In the genomic region with DNA sequence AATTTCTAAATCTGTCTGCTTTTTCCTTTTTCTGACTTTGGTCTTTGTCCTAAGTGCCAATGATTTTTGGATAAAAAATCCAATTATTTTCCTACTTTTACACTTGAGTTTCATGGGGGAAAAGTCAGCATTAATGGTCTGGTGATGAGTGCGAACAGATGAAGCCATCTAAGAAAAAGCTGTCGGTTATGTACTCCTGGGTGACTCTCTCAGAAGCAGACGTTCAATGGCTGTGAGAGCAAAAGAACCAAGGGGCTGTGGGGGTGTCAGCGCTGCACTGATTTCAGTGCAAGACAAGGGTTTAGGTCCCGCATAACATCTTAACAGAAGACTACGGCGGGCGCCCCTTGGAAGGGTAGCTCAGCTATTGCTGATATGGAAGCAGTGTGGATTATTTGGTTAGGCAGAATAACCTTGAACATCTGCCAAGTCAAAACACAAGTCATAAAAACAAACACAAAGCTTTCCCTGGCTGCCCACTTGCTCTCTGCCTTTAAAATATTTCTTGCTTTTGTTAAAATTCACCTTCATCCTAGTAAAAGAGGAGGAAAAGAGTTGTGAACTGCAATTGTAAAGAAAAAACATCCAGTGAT, we compare ENCODE assay signal across 17 cellular contexts.
DNase-seq lines count a peak whose midpoint lies in the region; ATAC-seq, FAIRE-seq and TF ChIP-seq lines count a peak whose summit lies in the region.
"Had no signal": no experiment of that assay in that cellular context is flagged by ENCODE, and none has a peak within 500 bp of the region (broad histone marks: within the 10 kb centered on the region; RNA-seq: fewer than 3 reads in every experiment).

No MANE protein-coding gene starts in this region.

- in situ Hi-C loops in GM13977 (cut with MboI; ENCODE audit: low pct_unique_long_range_greater_than_20kb, low sequenced_read_pairs, unreplicated experiment): no loop called here

- no peaks in the 10 kb centered on the region for H3K9me3 Mint-ChIP-seq in activated T-helper 17 cell treated with anti-CD3 and anti-CD28 coated beads, Interleukin-2, amount 50 U/mL, for 72 hours
- H3K9me3 Mint-ChIP-seq: activated naive CD4-positive, alpha-beta T cell treated with anti-CD3 and anti-CD28 coated beads, Interleukin-2, amount 10 ng/mL, durations not matched to agents 7 days and 5 days; natural killer cell treated with Interleukin-12 subunit alpha and Interleukin-12 subunit beta and Interleukin-15 and Interleukin-18, amount 100 ng/mL, for 72 hours; stimulated activated naive CD8-positive, alpha-beta T cell treated with anti-CD3 and anti-CD28 coated beads, Interleukin-15, amount 100 ng/mL, for 72 hours had no signal

- H3K27me3 ChIP-seq in ACC112 (ENCODE audit: insufficient read depth, low read length) (no peaks in the 10 kb centered on the region), bronchial epithelial cell (ENCODE audit: control insufficient read depth, insufficient read depth, low read length) (no peaks in the 10 kb centered on the region)

- FAIRE-seq in bronchial epithelial cell (lab: Jason Lieb, UNC): no peak

- H3K4me1 ChIP-seq in ACC112 (ENCODE audit: control insufficient read depth, insufficient read depth, low read length, unreplicated experiment): peaks cover 13% of the 10 kb centered on the region

- no peak for ATAC-seq in activated T-helper 17 cell treated with anti-CD3 and anti-CD28 coated beads, Interleukin-2, amount 50 U/mL, for 72 hours (replicated peaks)
- ATAC-seq: natural killer cell treated with Interleukin-12 subunit alpha and Interleukin-12 subunit beta and Interleukin-15 and Interleukin-18, amount 100 ng/mL, for 72 hours; stimulated activated naive CD8-positive, alpha-beta T cell treated with anti-CD3 and anti-CD28 coated beads, Interleukin-15, amount 100 ng/mL, for 72 hours had no signal

- H3K27ac Mint-ChIP-seq in activated T-helper 17 cell treated with anti-CD3 and anti-CD28 coated beads, Interleukin-2, amount 50 U/mL, for 72 hours: no peak overlapping the region
- H3K27ac Mint-ChIP-seq: activated naive CD4-positive, alpha-beta T cell treated with anti-CD3 and anti-CD28 coated beads, Interleukin-2, amount 10 ng/mL, durations not matched to agents 7 days and 5 days; natural killer cell treated with Interleukin-12 subunit alpha and Interleukin-12 subunit beta and Interleukin-15 and Interleukin-18, amount 100 ng/mL, for 72 hours; stimulated activated naive CD8-positive, alpha-beta T cell treated with anti-CD3 and anti-CD28 coated beads, Interleukin-15, amount 100 ng/mL, for 72 hours had no signal

- H3K4me3 ChIP-seq in ACC112 (ENCODE audit: low read depth, low read length): peak overlapping the region; percentile 15
- no peak overlapping the region for H3K4me3 ChIP-seq in bronchial epithelial cell (ENCODE audit: low read depth, low read length)

- peak overlapping the region; percentile 49 for H3K27ac ChIP-seq in ACC112 (ENCODE audit: low read depth, low read length)
- H3K27ac ChIP-seq: C4-2B had no signal

- no peak overlapping the region for H3K4me3 Mint-ChIP-seq in activated T-helper 17 cell treated with anti-CD3 and anti-CD28 coated beads, Interleukin-2, amount 50 U/mL, for 72 hours
- H3K4me3 Mint-ChIP-seq: activated naive CD4-positive, alpha-beta T cell treated with anti-CD3 and anti-CD28 coated beads, Interleukin-2, amount 10 ng/mL, durations not matched to agents 7 days and 5 days; natural killer cell treated with Interleukin-12 subunit alpha and Interleukin-12 subunit beta and Interleukin-15 and Interleukin-18, amount 100 ng/mL, for 72 hours; stimulated activated naive CD8-positive, alpha-beta T cell treated with anti-CD3 and anti-CD28 coated beads, Interleukin-15, amount 100 ng/mL, for 72 hours had no signal

- no peaks in the 10 kb centered on the region for H3K4me1 Mint-ChIP-seq in activated T-helper 17 cell treated with anti-CD3 and anti-CD28 coated beads, Interleukin-2, amount 50 U/mL, for 72 hours
- H3K4me1 Mint-ChIP-seq: activated naive CD4-positive, alpha-beta T cell treated with anti-CD3 and anti-CD28 coated beads, Interleukin-2, amount 10 ng/mL, durations not matched to agents 7 days and 5 days; stimulated activated naive CD8-positive, alpha-beta T cell treated with anti-CD3 and anti-CD28 coated beads, Interleukin-15, amount 100 ng/mL, for 72 hours had no signal

- no peaks in the 10 kb centered on the region for H3K36me3 Mint-ChIP-seq in activated T-helper 17 cell treated with anti-CD3 and anti-CD28 coated beads, Interleukin-2, amount 50 U/mL, for 72 hours (ENCODE audit: low read depth)
- H3K36me3 Mint-ChIP-seq: activated naive CD4-positive, alpha-beta T cell treated with anti-CD3 and anti-CD28 coated beads, Interleukin-2, amount 10 ng/mL, durations not matched to agents 7 days and 5 days; natural killer cell treated with Interleukin-12 subunit alpha and Interleukin-12 subunit beta and Interleukin-15 and Interleukin-18, amount 100 ng/mL, for 72 hours had no signal

- H3K36me3 ChIP-seq in ACC112 (ENCODE audit: insufficient read depth, low read length) (no peaks in the 10 kb centered on the region), bronchial epithelial cell (ENCODE audit: control insufficient read depth, insufficient read depth, low read length) (no peaks in the 10 kb centered on the region)

- H2AFZ ChIP-seq in ACC112 (ENCODE audit: low read length, unreplicated experiment): peak overlapping the region; percentile 60

- H3K27me3 Mint-ChIP-seq in activated T-helper 17 cell treated with anti-CD3 and anti-CD28 coated beads, Interleukin-2, amount 50 U/mL, for 72 hours: peaks cover 7% of the 10 kb centered on the region
- H3K27me3 Mint-ChIP-seq: stimulated activated naive CD8-positive, alpha-beta T cell treated with anti-CD3 and anti-CD28 coated beads, Interleukin-15, amount 100 ng/mL, for 72 hours had no signal

- DNase-seq in NCI-H1092 treated with DMSO at 0.1 percent for 48 hours (lab: John Stamatoyannopoulos, UW): peak; percentile 81
- DNase-seq in bronchial epithelial cell (ENCODE audit: low read depth): peak; percentile 24
- peak; percentile 61 to 80 for DNase-seq in lung microvascular endothelial cell (ENCODE audit: low read depth in 2 of 2)
- DNase-seq in GM13977 (ENCODE audit: low spot score): no peak
- no peak for DNase-seq in stimulated activated naive CD4-positive, alpha-beta T cell (lab: John Stamatoyannopoulos, UW)
- DNase-seq in glomerular visceral epithelial cell (ENCODE audit: extremely low spot score): no peak
- DNase-seq: activated CD4-positive, alpha-beta T cell treated with anti-CD3 and anti-CD28 coated beads, Interleukin-2, amount 50 U/mL, for 48 hours; activated naive CD4-positive, alpha-beta T cell treated with anti-CD3 and anti-CD28 coated beads, Interleukin-2, amount 10 ng/mL, durations not matched to agents 7 days and 5 days; effector CD8-positive, alpha-beta T cell; H7; KG1; NCI-H524; stimulated activated naive CD8-positive, alpha-beta T cell treated with anti-CD3 and anti-CD28 coated beads, Interleukin-15, amount 100 ng/mL, for 72 hours had no signal

- H3K79me2 ChIP-seq in ACC112 (ENCODE audit: control insufficient read depth, insufficient read depth, low read length, unreplicated experiment): no peaks in the 10 kb centered on the region

- no peak for TF ChIP-seq CTCF in bronchial epithelial cell (IDR thresholded peaks at IDR 0.05; ENCODE audit: insufficient read depth, low read length, severe bottlenecking)
- TF ChIP-seq CTCF in GM13977 (IDR thresholded peaks at IDR 0.05; ENCODE audit: extremely low read depth, insufficient read depth, missing control alignments): no peak

Comparison
In these comparisons a context has a peak if more than half of its experiments do, and no peak if none do; other contexts are left out.
1. DNase-seq: peak in NCI-H1092 treated with DMSO at 0.1 percent for 48 hours (single experiment), bronchial epithelial cell (single experiment) and lung microvascular endothelial cell (2 of 2); none in GM13977 (single experiment), stimulated activated naive CD4-positive, alpha-beta T cell (0 of 6) and glomerular visceral epithelial cell (single experiment).